8 cellular contexts compared by ENCODE assay signal in the genomic region with DNA sequence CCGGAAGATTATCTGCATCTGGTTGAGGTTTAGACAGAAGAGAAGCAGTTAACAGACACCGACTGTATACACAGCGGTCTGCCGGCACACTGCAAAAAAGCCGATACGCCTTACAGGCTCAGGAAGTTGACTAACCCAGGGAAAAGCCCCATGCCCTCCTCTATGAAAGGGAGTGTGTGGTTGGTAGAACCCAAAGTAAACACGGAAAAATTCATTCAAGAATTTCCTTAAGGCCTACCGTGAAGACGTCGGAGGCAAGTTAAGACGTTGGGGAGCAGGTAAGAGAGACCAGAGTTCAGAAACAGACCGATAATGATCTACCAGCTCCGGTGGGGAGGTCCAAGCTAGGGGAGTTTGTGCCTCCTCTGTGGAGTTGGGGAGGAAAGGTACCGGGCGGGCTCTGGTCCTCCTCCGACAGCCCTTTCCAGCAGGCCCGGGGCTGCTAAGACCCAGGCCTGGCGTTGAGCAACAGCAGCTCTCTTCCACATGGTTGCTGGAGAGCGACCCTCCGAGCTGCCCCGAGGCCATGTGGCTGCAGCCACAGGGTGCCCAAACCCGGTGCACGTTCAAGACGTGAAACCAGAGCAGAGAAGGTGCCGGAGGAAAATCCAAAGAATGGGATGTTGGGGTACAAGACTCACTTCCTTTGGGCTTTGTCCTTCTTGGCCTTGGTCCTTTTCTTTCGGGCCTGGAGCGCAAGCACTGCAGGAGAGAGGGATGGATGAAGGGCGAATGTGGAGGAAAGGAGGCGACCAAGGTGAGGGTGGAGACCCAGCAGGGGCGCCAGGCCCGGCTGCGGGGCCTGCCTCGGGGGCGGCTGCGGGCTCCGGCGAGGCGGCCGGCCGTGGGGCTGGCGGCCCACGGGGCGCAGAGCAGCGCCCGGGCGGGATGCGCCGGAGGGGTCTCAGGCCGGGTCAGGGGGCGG. TPM values are rescaled to one million over a fixed set of nuclear protein-coding genes. Genes with fewer than 3 reads are reported as not detected.
DNase-seq lines count a peak whose midpoint lies in the region; ATAC-seq and TF ChIP-seq lines count a peak whose summit lies in the region.

No MANE protein-coding gene starts in this region.

- H2AFZ ChIP-seq in KMS-11 (ENCODE audit: low read depth) = peak overlapping the region; percentile 10; the same call in 1 of the 2 replicates

- H4K20me1 ChIP-seq in KMS-11 (ENCODE audit: insufficient read depth) = peaks cover 27% of the 10 kb centered on the region

- no peak for TF ChIP-seq CTCF in KMS-11 (conservative IDR thresholded peaks at IDR 0.05; ENCODE audit: low read depth, low read length)
- no peak for TF ChIP-seq CTCF in lung (IDR thresholded peaks at IDR 0.05; ENCODE audit: control extremely low read depth, extremely low read depth)

- peak overlapping the region; percentile 99 for H3K4me2 ChIP-seq in KMS-11

- peaks cover 39% of the 10 kb centered on the region for H3K4me1 ChIP-seq in KMS-11 (ENCODE audit: low read depth, poor library complexity, severe bottlenecking)
- H3K4me1 ChIP-seq in lung (ENCODE audit: control insufficient read depth in 2 of 2, insufficient read depth in 2 of 2, low read length in 2 of 2) = peaks cover 0 to 2% of the 10 kb centered on the region in 2 donors

- H3K9me3 ChIP-seq in lung (ENCODE audit: control insufficient read depth in 2 of 2, insufficient read depth in 1 of 2, low read length in 1 of 2) = no peaks in the 10 kb centered on the region

- H3K36me3 ChIP-seq in KMS-11 (ENCODE audit: insufficient read depth) (peaks cover 4% of the 10 kb centered on the region; the same call in 1 of the 2 replicates), lung (ENCODE audit: control insufficient read depth in 2 of 2, insufficient read depth in 2 of 2, low read length in 2 of 2) (no peaks in the 10 kb centered on the region)

- peak overlapping the region; percentile 68 for H3K27ac ChIP-seq in KMS-11
- peak overlapping the region in 1 of 2 donors; percentile 88 for H3K27ac ChIP-seq in lung (ENCODE audit: low read depth in 1 of 2, low read length in 1 of 2)

- WGBS in lung, 2 donors = 1% methylated on average over 42 to 50 of the region's 50 CpGs

- H3K4me3 ChIP-seq in KMS-11 (IDR thresholded peaks at IDR 0.05; ENCODE audit: insufficient read depth, low read depth, low read length) (no peak overlapping the region), lung (peak overlapping the region; percentile 95)

- DNase-seq in ELR (ENCODE audit: low read depth) (peak; percentile 85), dermis blood vessel endothelial cell (peak; percentile 83), lung (ENCODE audit: low spot score) (peak; percentile 37), NOMO-1 treated with DMSO at 0.1 percent for 48 hours (lab: John Stamatoyannopoulos, UW; ENCODE audit: unreplicated experiment) (no peak)
- DNase-seq in activated CD4-positive, alpha-beta T cell treated with anti-CD3 and anti-CD28 coated beads for 24 hours (ENCODE audit: low read depth in 2 of 2) = peak; percentile 28 to 31
- peak; percentile 43 for DNase-seq in stimulated activated CD8-positive, alpha-beta memory T cell treated with anti-CD3 and anti-CD28 coated beads, Interleukin-12 subunit alpha, Interleukin-12 subunit beta, amount 100 ng/mL, for 1 hour (ENCODE audit: low read depth)

- peak overlapping the region; percentile 90 for H3K9ac ChIP-seq in KMS-11

- H3K27me3 ChIP-seq in KMS-11 (ENCODE audit: insufficient read depth, low read depth) (no peaks in the 10 kb centered on the region), lung (ENCODE audit: control insufficient read depth, insufficient read depth) (no peaks in the 10 kb centered on the region)

- H3K79me2 ChIP-seq in KMS-11 (ENCODE audit: insufficient read depth, low read depth) = peaks cover 47% of the 10 kb centered on the region

- ATAC-seq in GM21619 (IDR thresholded peaks at IDR 0.05; ENCODE audit: unreplicated experiment) (peak; percentile 27), lung (ENCODE audit: insufficient read depth, low FRiP score) (peak; percentile 45)

RNA-seq across cellular contexts. Expression of gene SRPK1, which starts 0.8 kb away (rescaled TPM):
- total RNA-seq in dermis blood vessel endothelial cell (68.4 and 73.0 TPM in 2 replicates), lung (10 to 100 TPM; 29.1 to 78.9 TPM)
- polyA plus RNA-seq in lung = 10 to 100 TPM in 1 of 2 donors, 1 to 10 TPM in 1; 9.6 to 18.0 TPM
